Comparison of ENCODE assay signal across 3 cellular contexts in the genomic region with DNA sequence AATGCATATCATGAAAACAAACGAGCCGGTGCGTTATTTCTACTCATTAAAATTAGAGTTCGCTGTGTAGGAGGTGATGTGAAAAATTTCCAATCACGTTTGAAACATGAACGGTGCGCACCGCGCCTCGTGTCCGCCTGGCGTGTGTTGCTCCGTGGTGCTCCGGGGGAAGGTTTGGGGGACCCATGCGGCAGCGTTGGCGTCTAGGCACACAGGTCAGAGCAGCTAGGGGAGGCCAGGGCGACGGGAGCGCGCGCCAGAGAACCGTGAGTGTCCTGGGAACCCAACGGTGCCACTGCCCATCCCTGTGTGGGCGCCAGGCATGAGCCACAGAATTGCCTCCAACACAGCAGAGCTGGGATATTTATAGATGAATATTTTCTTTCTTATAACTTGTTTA.
"Had no signal": no experiment of that assay in that cellular context is flagged by ENCODE, and none has a peak within 500 bp of the region (broad histone marks: within the 10 kb centered on the region; RNA-seq: fewer than 3 reads in every experiment).

No MANE protein-coding gene starts in this region.

- H3K4me3 ChIP-seq: GM12878 had no signal

- ATAC-seq: GM12878 had no signal

- DNase-seq: GDM1, GF-D8 had no signal
